Comparison of ENCODE assay signal across 16 cellular contexts in the genomic region with DNA sequence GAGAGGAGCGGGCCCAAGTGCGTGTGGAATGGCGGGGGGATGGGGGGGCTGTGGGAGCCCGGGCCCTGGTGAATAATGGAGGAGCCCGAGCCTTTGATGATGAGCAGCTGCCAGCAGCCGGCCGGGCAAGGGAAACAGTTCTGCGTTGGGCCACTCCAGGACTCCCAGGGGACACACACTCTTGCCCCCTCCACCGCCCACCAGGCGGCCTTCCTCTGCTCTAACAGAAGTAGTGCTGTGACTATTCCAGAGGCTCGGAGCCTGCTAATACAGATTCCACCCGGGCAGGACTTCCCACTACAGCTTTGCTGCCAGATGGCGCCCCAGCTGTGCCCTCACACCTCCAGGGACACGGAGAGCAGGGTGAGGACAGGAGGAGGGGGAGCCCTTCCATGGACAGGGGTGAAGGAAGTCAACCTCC. TPM values are rescaled to one million over a fixed set of nuclear protein-coding genes. Genes with fewer than 3 reads are reported as not detected.
DNase-seq lines count a peak whose midpoint lies in the region; ATAC-seq and TF ChIP-seq lines count a peak whose summit lies in the region.
"Had no signal": no experiment of that assay in that cellular context is flagged by ENCODE, and none has a peak within 500 bp of the region (broad histone marks: within the 10 kb centered on the region; RNA-seq: fewer than 3 reads in every experiment).

No MANE protein-coding gene starts in this region.

- DNase-seq in DMS 273 treated with DMSO at 0.1 percent for 48 hours (lab: John Stamatoyannopoulos, UW), result peak; percentile 95
- peak; percentile 93 for DNase-seq in NCI-H1694 (lab: John Stamatoyannopoulos, UW)
- peak; percentile 40 for DNase-seq in activated CD8-positive, alpha-beta memory T cell treated with anti-CD3 and anti-CD28 coated beads, Interleukin-2, amount 50 U/mL, for 48 hours
- peak; percentile 32 for DNase-seq in nephron progenitor cell
- no peak for DNase-seq in GM13977 (ENCODE audit: low spot score)
- DNase-seq in stimulated activated naive CD4-positive, alpha-beta T cell (lab: John Stamatoyannopoulos, UW), result no peak
- DNase-seq in activated CD8-positive, alpha-beta T cell treated with anti-CD3 and anti-CD28 coated beads for 36 hours, result no peak
- DNase-seq: anterior cingulate cortex; effector memory CD8-positive, alpha-beta T cell; Karpas-422; kidney glomerular epithelial cell; natural killer cell; RPMI8226; small intestine had no signal

- H3K27ac Mint-ChIP-seq in nephron progenitor cell, result no peak overlapping the region
- H3K27ac Mint-ChIP-seq in activated CD8-positive, alpha-beta T cell treated with anti-CD3 and anti-CD28 coated beads for 36 hours, result no peak overlapping the region
- H3K27ac Mint-ChIP-seq: CD4-positive, alpha-beta T cell; effector memory CD8-positive, alpha-beta T cell; natural killer cell had no signal

- peaks cover 11% of the 10 kb centered on the region for H3K27me3 Mint-ChIP-seq in nephron progenitor cell (ENCODE audit: low read depth, poor library complexity)
- H3K27me3 Mint-ChIP-seq in activated CD8-positive, alpha-beta T cell treated with anti-CD3 and anti-CD28 coated beads for 36 hours, result no peaks in the 10 kb centered on the region
- H3K27me3 Mint-ChIP-seq: CD4-positive, alpha-beta T cell had no signal

- in situ Hi-C loops in GM13977 (cut with MboI; ENCODE audit: low pct_unique_long_range_greater_than_20kb, low sequenced_read_pairs, unreplicated experiment), result no loop called here

- intact Hi-C loops in activated CD8-positive, alpha-beta T cell treated with anti-CD3 and anti-CD28 coated beads for 36 hours (cut with micrococcal nuclease), result no loop called here

- TF ChIP-seq CTCF in nephron progenitor cell (IDR thresholded peaks at IDR 0.05) (no peak), GM13977 (IDR thresholded peaks at IDR 0.05; ENCODE audit: extremely low read depth, insufficient read depth, missing control alignments) (no peak)
- TF ChIP-seq CTCF in activated CD8-positive, alpha-beta T cell treated with anti-CD3 and anti-CD28 coated beads for 36 hours (IDR thresholded peaks at IDR 0.05), result no peak

- CTCF ChIA-PET in activated CD8-positive, alpha-beta T cell treated with anti-CD3 and anti-CD28 coated beads for 36 hours (lab: Charles Lee), result no interaction called here

- ATAC-seq in HG02763 (IDR thresholded peaks at IDR 0.05; ENCODE audit: unreplicated experiment), result no peak
- no peak for ATAC-seq in activated CD8-positive, alpha-beta T cell treated with anti-CD3 and anti-CD28 coated beads for 36 hours
- ATAC-seq: effector memory CD8-positive, alpha-beta T cell; natural killer cell had no signal

- no peak overlapping the region for H3K4me3 Mint-ChIP-seq in nephron progenitor cell
- H3K4me3 Mint-ChIP-seq in activated CD8-positive, alpha-beta T cell treated with anti-CD3 and anti-CD28 coated beads for 36 hours, result no peak overlapping the region
- H3K4me3 Mint-ChIP-seq: CD4-positive, alpha-beta T cell; effector memory CD8-positive, alpha-beta T cell; natural killer cell had no signal

- no peaks in the 10 kb centered on the region for H3K9me3 Mint-ChIP-seq in nephron progenitor cell
- no peaks in the 10 kb centered on the region for H3K9me3 Mint-ChIP-seq in activated CD8-positive, alpha-beta T cell treated with anti-CD3 and anti-CD28 coated beads for 36 hours
- H3K9me3 Mint-ChIP-seq: CD4-positive, alpha-beta T cell; effector memory CD8-positive, alpha-beta T cell; natural killer cell had no signal

- POLR2A ChIA-PET in activated CD8-positive, alpha-beta T cell treated with anti-CD3 and anti-CD28 coated beads for 36 hours (lab: Charles Lee), result no interaction called here

- H3K4me1 Mint-ChIP-seq in nephron progenitor cell, result peaks cover 58% of the 10 kb centered on the region
- H3K4me1 Mint-ChIP-seq in activated CD8-positive, alpha-beta T cell treated with anti-CD3 and anti-CD28 coated beads for 36 hours (ENCODE audit: low read depth), result no peaks in the 10 kb centered on the region
- H3K4me1 Mint-ChIP-seq: natural killer cell had no signal

- H3K36me3 Mint-ChIP-seq in nephron progenitor cell (ENCODE audit: low read depth), result no peaks in the 10 kb centered on the region
- no peaks in the 10 kb centered on the region for H3K36me3 Mint-ChIP-seq in activated CD8-positive, alpha-beta T cell treated with anti-CD3 and anti-CD28 coated beads for 36 hours (ENCODE audit: low read depth)
- H3K36me3 Mint-ChIP-seq: natural killer cell had no signal

RNA-seq across cellular contexts. Expression of gene LRP8, which starts 48.2 kb away (rescaled TPM):
- total RNA-seq in activated CD8-positive, alpha-beta T cell treated with anti-CD3 and anti-CD28 coated beads for 36 hours, result 10 to 100 TPM; 39.9 to 41.6 TPM

Comparison
In these comparisons a context has a peak if more than half of its experiments do, and no peak if none do; other contexts are left out.
1. DNase-seq: peak in DMS 273 treated with DMSO at 0.1 percent for 48 hours (single experiment), NCI-H1694 (single experiment), activated CD8-positive, alpha-beta memory T cell treated with anti-CD3 and anti-CD28 coated beads, Interleukin-2, amount 50 U/mL, for 48 hours (single experiment) and nephron progenitor cell (single experiment); none in GM13977 (single experiment), stimulated activated naive CD4-positive, alpha-beta T cell (0 of 6) and activated CD8-positive, alpha-beta T cell treated with anti-CD3 and anti-CD28 coated beads for 36 hours (single experiment).